ENCODE assay signal across 19 cellular contexts in the genomic region with DNA sequence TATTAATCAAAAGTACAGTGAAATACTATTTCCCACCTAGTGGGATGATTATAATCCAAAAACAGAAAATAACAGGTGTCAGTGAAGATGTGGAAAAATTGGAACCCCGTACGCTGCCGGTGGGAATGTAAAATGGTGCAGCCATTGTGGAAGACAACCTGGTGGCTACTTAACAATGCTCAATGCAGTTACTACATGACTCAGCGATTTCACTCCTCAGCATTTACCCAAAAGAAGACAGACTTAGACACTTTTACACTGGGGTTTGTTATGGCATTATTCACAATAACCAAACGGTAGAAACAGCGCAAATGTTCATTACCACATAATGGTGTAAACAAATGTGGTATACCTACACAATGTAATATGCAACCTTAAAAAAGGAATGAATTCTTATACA. TPM values are rescaled to one million over a fixed set of nuclear protein-coding genes. Genes with fewer than 3 reads are reported as not detected.
"Had no signal": no experiment of that assay in that cellular context is flagged by ENCODE, and none has a peak within 500 bp of the region (broad histone marks: within the 10 kb centered on the region; RNA-seq: fewer than 3 reads in every experiment).

No MANE protein-coding gene starts in this region.

- H3K27me3 Mint-ChIP-seq: activated B cell treated with CpG ODN at 0.5 μM for 24 hours; naive thymus-derived CD8-positive, alpha-beta T cell had no signal

- H3K27me3 ChIP-seq: ascending aorta, breast epithelium, esophagus squamous epithelium, right atrium auricular region, tibial artery, uterus had no signal

- H3K4me3 Mint-ChIP-seq: activated B cell treated with CpG ODN at 0.5 μM for 24 hours; immature natural killer cell; naive thymus-derived CD8-positive, alpha-beta T cell had no signal

- H3K4me1 Mint-ChIP-seq: activated B cell treated with CpG ODN at 0.5 μM for 24 hours had no signal

- H3K9me3 Mint-ChIP-seq: activated B cell treated with CpG ODN at 0.5 μM for 24 hours, immature natural killer cell had no signal

- H3K4me3 ChIP-seq: ascending aorta, breast epithelium, esophagus squamous epithelium, prostate gland, right atrium auricular region, tibial artery, uterus had no signal

- DNase-seq: activated B cell treated with CpG ODN at 0.5 μM for 24 hours; activated CD4-positive, alpha-beta T cell treated with anti-CD3 and anti-CD28 coated beads for 48 hours; activated CD8-positive, alpha-beta memory T cell treated with anti-CD3 and anti-CD28 coated beads, Interleukin-2, amount 50 U/mL, for 48 hours; activated naive CD4-positive, alpha-beta T cell treated with Interleukin-2 at 50 U/mL for 16 hours; effector CD4-positive, alpha-beta T cell; esophagus squamous epithelium; immature natural killer cell; naive thymus-derived CD8-positive, alpha-beta T cell; stimulated activated CD4-positive, alpha-beta T cell treated with anti-CD3 and anti-CD28 coated beads, Interleukin-2, amount 100 ng/mL, for 24 hours; stimulated activated naive CD8-positive, alpha-beta T cell treated with anti-CD3 and anti-CD28 coated beads, Interleukin-15, Interleukin-2, amounts not matched to agents 100 U/mL and 50 U/mL, for 24 hours; substantia nigra; SW 1271; T-helper 2 cell; tibial artery; uterus had no signal

- H3K36me3 ChIP-seq: uterus had no signal

- ATAC-seq: naive thymus-derived CD8-positive, alpha-beta T cell; stimulated activated naive CD8-positive, alpha-beta T cell treated with anti-CD3 and anti-CD28 coated beads, Interleukin-15, Interleukin-2, amounts not matched to agents 100 U/mL and 50 U/mL, for 24 hours had no signal

- H3K9me3 ChIP-seq: ascending aorta, breast epithelium, esophagus squamous epithelium, prostate gland, right atrium auricular region, tibial artery, uterus had no signal

- H3K27ac Mint-ChIP-seq: activated B cell treated with CpG ODN at 0.5 μM for 24 hours had no signal

- H3K27ac ChIP-seq: ascending aorta, breast epithelium, esophagus squamous epithelium, prostate gland, right atrium auricular region, tibial artery, uterus had no signal

RNA-seq across cellular contexts. Expression of a gene that starts 31.2 kb away (rescaled TPM):
- total RNA-seq: ascending aorta had no signal
